ENCODE assay signal across 8 cellular contexts in the genomic region with DNA sequence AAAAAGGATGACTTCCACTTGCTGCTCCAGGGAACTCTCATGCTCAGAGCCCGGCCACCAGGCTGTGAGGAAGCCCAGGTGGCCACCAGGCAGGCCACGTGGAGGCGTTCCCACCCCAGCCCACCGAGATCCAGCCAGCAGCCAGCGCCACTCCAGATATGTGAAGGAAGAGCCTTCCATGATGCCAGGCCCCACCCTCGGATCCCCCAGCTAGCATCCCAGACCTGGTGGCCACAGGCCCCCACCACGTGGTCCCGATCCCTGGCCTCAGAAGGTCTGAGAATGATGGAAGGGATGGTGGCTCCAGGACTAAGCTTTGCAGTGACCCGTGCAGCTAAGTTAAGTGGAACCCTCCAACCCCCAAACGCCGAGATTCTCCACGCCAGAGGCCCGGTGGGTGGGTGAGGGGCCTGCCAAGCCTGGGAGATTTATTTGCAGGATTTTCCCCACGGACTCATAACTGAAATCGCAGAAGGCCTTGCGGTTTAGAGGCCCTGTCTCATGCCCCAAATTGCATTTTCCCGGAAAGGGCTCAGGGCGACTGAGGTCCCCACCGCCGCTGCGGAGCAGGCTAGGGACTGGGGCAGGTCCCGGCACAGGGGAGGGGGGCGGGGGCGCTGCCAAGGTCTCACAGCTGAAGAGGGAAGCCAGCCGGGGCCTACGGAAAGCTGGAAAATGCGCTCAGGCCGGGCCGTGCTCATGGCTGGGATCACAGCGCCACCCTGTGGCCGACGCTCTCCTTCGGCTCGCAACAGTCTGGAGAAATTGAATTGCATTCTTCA. TPM values are rescaled to one million over a fixed set of nuclear protein-coding genes. Genes with fewer than 3 reads are reported as not detected.
DNase-seq lines count a peak whose midpoint lies in the region; ATAC-seq, FAIRE-seq and TF ChIP-seq lines count a peak whose summit lies in the region.

No MANE protein-coding gene starts in this region.

- WGBS in pancreas, 2 donors, result 32% methylated on average over 33 to 34 of the region's 34 CpGs

- no peak overlapping the region for H3K4me3 ChIP-seq in Jurkat, Clone E6-1 (ENCODE audit: low read length)
- H3K4me3 ChIP-seq in pancreas (no peak overlapping the region), vagina (no peak overlapping the region)

- H3K9me3 Mint-ChIP-seq in activated naive CD8-positive, alpha-beta T cell treated with anti-CD3 and anti-CD28 coated beads for 36 hours, result peaks cover 2% of the 10 kb centered on the region
- peaks cover 7% of the 10 kb centered on the region for H3K9me3 Mint-ChIP-seq in glutamatergic neuron (ENCODE audit: unreplicated experiment)

- peak; percentile 97 to 99 (median 99) for ATAC-seq in pancreas

- no peak for TF ChIP-seq POLR2A in vagina (IDR thresholded peaks at IDR 0.05)

- H3K9me3 ChIP-seq in pancreas (no peaks in the 10 kb centered on the region), vagina (no peaks in the 10 kb centered on the region)

- no peak overlapping the region for H3K27ac Mint-ChIP-seq in activated naive CD8-positive, alpha-beta T cell treated with anti-CD3 and anti-CD28 coated beads for 36 hours
- H3K27ac Mint-ChIP-seq in glutamatergic neuron (ENCODE audit: unreplicated experiment), result no peak overlapping the region

- peaks cover 5 to 8% (median 7%) of the 10 kb centered on the region in 3 donors for H3K4me1 ChIP-seq in pancreas
- peaks cover 4% of the 10 kb centered on the region for H3K4me1 ChIP-seq in vagina

- H3K27ac ChIP-seq in 22Rv1 (no peak overlapping the region), pancreas (no peak overlapping the region), vagina (no peak overlapping the region)

- peak; percentile 65 for DNase-seq in GM10266 (ENCODE audit: extremely low spot score)
- DNase-seq in Jurkat, Clone E6-1 (ENCODE audit: low read depth, low spot score), result peak; percentile 45
- DNase-seq in RCC 7860 (ENCODE audit: low spot score), result peak; percentile 10
- peak; percentile 45 for DNase-seq in activated naive CD8-positive, alpha-beta T cell treated with anti-CD3 and anti-CD28 coated beads for 36 hours
- DNase-seq in glutamatergic neuron, result peak; percentile 85
- DNase-seq in pancreas, result peak; percentile 66 to 91 (median 76)
- no peak for DNase-seq in vagina (ENCODE audit: extremely low spot score in 2 of 2)

- no peak for FAIRE-seq in RCC 7860 (lab: Jason Lieb, UNC)
- no peak for FAIRE-seq in pancreas (lab: Jason Lieb, UNC)

- peaks cover 5% of the 10 kb centered on the region for H3K4me1 Mint-ChIP-seq in activated naive CD8-positive, alpha-beta T cell treated with anti-CD3 and anti-CD28 coated beads for 36 hours
- peaks cover 7% of the 10 kb centered on the region for H3K4me1 Mint-ChIP-seq in glutamatergic neuron (ENCODE audit: low read depth, unreplicated experiment)

- H3K27me3 ChIP-seq in pancreas, result no peaks in the 10 kb centered on the region
- H3K27me3 ChIP-seq in vagina, result no peaks in the 10 kb centered on the region

- H3K36me3 ChIP-seq in pancreas, result no peaks in the 10 kb centered on the region
- H3K36me3 ChIP-seq in vagina, result no peaks in the 10 kb centered on the region

- no peak overlapping the region for H3K4me3 Mint-ChIP-seq in activated naive CD8-positive, alpha-beta T cell treated with anti-CD3 and anti-CD28 coated beads for 36 hours
- H3K4me3 Mint-ChIP-seq in glutamatergic neuron (ENCODE audit: unreplicated experiment), result no peak overlapping the region

- no peaks in the 10 kb centered on the region for H3K36me3 Mint-ChIP-seq in activated naive CD8-positive, alpha-beta T cell treated with anti-CD3 and anti-CD28 coated beads for 36 hours
- peaks cover 16% of the 10 kb centered on the region for H3K36me3 Mint-ChIP-seq in glutamatergic neuron (ENCODE audit: unreplicated experiment)

- H3K27me3 Mint-ChIP-seq in activated naive CD8-positive, alpha-beta T cell treated with anti-CD3 and anti-CD28 coated beads for 36 hours, result peaks cover 4% of the 10 kb centered on the region
- peaks cover 4% of the 10 kb centered on the region for H3K27me3 Mint-ChIP-seq in glutamatergic neuron (ENCODE audit: unreplicated experiment)

- intact Hi-C loops in pancreas (cut with DNase I) (loop anchor here in 2 of 3 donors (10.0 kb wide), 2 partner anchors 753 to 763 kb away; no protein-coding TSS in a partner anchor), vagina (cut with DNase I) (loop anchor here (5.0 kb wide), 1 partner anchor 616 kb away; no protein-coding TSS in a partner anchor)

- TF ChIP-seq CTCF in 22Rv1 (IDR thresholded peaks at IDR 0.05) (peak; percentile 88), GM10266 (IDR thresholded peaks at IDR 0.05; ENCODE audit: control insufficient read depth, insufficient read depth, low read depth, missing control alignments) (peak; percentile 86), glutamatergic neuron (IDR thresholded peaks at IDR 0.05; ENCODE audit: partially characterized antibody, unreplicated experiment) (peak; percentile 94), pancreas (IDR thresholded peaks at IDR 0.05) (peak; percentile 79 to 91 (median 87)), vagina (IDR thresholded peaks at IDR 0.05) (peak; percentile 37 to 83 (median 71))

RNA-seq across cellular contexts. Expression of a gene that starts 31.1 kb away (rescaled TPM):
- 22.9 TPM for polyA plus RNA-seq in Jurkat, Clone E6-1 (2012; ENCODE audit: insufficient read depth, insufficient read length)
- total RNA-seq in activated naive CD8-positive, alpha-beta T cell treated with anti-CD3 and anti-CD28 coated beads for 36 hours, result 10 to 100 TPM; 41.5 to 44.7 TPM
- total RNA-seq in glutamatergic neuron (ENCODE audit: unreplicated experiment) (not detected), pancreas (1 to 10 TPM in 1 of 6 donors, under 1 TPM in 2, not detected in 3; 0.44 to 1.2 (median 0.86) TPM), vagina (3.7 TPM)
- 1 to 10 TPM in 1 of 2 donors, under 1 TPM in 1; 0.65 to 1.0 TPM for polyA plus RNA-seq in pancreas

Comparison
In these comparisons a context has a peak if more than half of its experiments do, and no peak if none do; other contexts are left out.
1. DNase-seq: peak in GM10266 (single experiment), Jurkat, Clone E6-1 (single experiment), RCC 7860 (single experiment), activated naive CD8-positive, alpha-beta T cell treated with anti-CD3 and anti-CD28 coated beads for 36 hours (single experiment), glutamatergic neuron (single experiment) and pancreas (6 of 6); none in vagina (0 of 2).
2. Peak in every context shown above with its lines, with median percentiles within 50 percentile points of each other: CTCF ChIP-seq.